ENCODE assay signal across 1 cellular context in genomic region chr11:66311965-66312548, GRCh38.
A peak's percentile ranks its signal among the peaks of the same experiment; 100 is the strongest.
TF ChIP-seq lines count a peak whose summit lies in the region.

No MANE protein-coding gene starts in this region.

TF ChIP-seq in GM12878, 131 proteins besides CTCF, POLR2A, EP300 and RAD21 (continued from another document):
- TF ChIP-seq, protein P1, sequence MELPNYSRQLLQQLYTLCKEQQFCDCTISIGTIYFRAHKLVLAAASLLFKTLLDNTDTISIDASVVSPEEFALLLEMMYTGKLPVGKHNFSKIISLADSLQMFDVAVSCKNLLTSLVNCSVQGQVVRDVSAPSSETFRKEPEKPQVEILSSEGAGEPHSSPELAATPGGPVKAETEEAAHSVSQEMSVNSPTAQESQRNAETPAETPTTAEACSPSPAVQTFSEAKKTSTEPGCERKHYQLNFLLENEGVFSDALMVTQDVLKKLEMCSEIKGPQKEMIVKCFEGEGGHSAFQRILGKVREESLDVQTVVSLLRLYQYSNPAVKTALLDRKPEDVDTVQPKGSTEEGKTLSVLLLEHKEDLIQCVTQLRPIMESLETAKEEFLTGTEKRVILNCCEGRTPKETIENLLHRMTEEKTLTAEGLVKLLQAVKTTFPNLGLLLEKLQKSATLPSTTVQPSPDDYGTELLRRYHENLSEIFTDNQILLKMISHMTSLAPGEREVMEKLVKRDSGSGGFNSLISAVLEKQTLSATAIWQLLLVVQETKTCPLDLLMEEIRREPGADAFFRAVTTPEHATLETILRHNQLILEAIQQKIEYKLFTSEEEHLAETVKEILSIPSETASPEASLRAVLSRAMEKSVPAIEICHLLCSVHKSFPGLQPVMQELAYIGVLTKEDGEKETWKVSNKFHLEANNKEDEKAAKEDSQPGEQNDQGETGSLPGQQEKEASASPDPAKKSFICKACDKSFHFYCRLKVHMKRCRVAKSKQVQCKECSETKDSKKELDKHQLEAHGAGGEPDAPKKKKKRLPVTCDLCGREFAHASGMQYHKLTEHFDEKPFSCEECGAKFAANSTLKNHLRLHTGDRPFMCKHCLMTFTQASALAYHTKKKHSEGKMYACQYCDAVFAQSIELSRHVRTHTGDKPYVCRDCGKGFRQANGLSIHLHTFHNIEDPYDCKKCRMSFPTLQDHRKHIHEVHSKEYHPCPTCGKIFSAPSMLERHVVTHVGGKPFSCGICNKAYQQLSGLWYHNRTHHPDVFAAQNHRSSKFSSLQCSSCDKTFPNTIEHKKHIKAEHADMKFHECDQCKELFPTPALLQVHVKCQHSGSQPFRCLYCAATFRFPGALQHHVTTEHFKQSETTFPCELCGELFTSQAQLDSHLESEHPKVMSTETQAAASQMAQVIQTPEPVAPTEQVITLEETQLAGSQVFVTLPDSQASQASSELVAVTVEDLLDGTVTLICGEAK (IDR thresholded peaks at IDR 0.05; ENCODE audit: borderline replicate concordance): no peak
- TF ChIP-seq ZNF24 (IDR thresholded peaks at IDR 0.05) (0 out of 2 replicates have a peak, but pooled peaks have one; percentile 14), MEF2B (IDR thresholded peaks at IDR 0.05; ENCODE audit: partially characterized antibody, poor library complexity, severe bottlenecking) (peak; percentile 35), RB1 (IDR thresholded peaks at IDR 0.05; ENCODE audit: borderline replicate concordance) (peak; percentile 87; the same call in 1 of the 2 replicates), HCFC1 (IDR thresholded peaks at IDR 0.05; ENCODE audit: low read length) (no peak), SMC3 (IDR thresholded peaks at IDR 0.05; ENCODE audit: borderline replicate concordance, low read length) (peak; percentile 91), BHLHE40 (IDR thresholded peaks at IDR 0.05; ENCODE audit: borderline replicate concordance in 1 of 2, low read depth in 2 of 2, low read length in 1 of 2) (peak; percentile 41 to 43; a peak in 3 of 4 replicates), NKRF (conservative IDR thresholded peaks at IDR 0.05) (peak; percentile 34; the same call in 1 of the 2 replicates), RUNX3 (IDR thresholded peaks at IDR 0.05; ENCODE audit: low read length) (0 out of 2 replicates have a peak, but pooled peaks have one; percentile 27), GATAD2B (conservative IDR thresholded peaks at IDR 0.05; ENCODE audit: low read depth) (peak; percentile 74), USF1 (IDR thresholded peaks at IDR 0.05; ENCODE audit: borderline replicate concordance, extremely low read length, insufficient read depth, low read depth, low read length) (no peak), SMARCA5 (IDR thresholded peaks at IDR 0.05) (peak; percentile 43), MYC (IDR thresholded peaks at IDR 0.05; ENCODE audit: insufficient read depth, insufficient read length, insufficient replicate concordance, low read length, severe bottlenecking) (no peak), EGR1 (IDR thresholded peaks at IDR 0.05; ENCODE audit: borderline replicate concordance in 1 of 2, low read depth in 2 of 2, low read length in 2 of 2) (peak in 1 of 2 experiments; percentile 66; a peak in 2 of 3 replicates), BACH1 (IDR thresholded peaks at IDR 0.05; ENCODE audit: borderline replicate concordance) (0 out of 2 replicates have a peak, but pooled peaks have one; percentile 52), YY1 (IDR thresholded peaks at IDR 0.05; ENCODE audit: low read depth, low read length) (peak; percentile 79)
